In genomic region chr20:33791959-33792597, GRCh38 we compare ENCODE assay signal across 8 cellular contexts. TPM values are rescaled to one million over a fixed set of nuclear protein-coding genes. Genes with fewer than 3 reads are reported as not detected.
DNase-seq lines count a peak whose midpoint lies in the region; ATAC-seq and TF ChIP-seq lines count a peak whose summit lies in the region.

No MANE protein-coding gene starts in this region.

- no peak overlapping the region for H4K91ac ChIP-seq in IMR-90 (ENCODE audit: insufficient read depth, low read depth, low read length)

- H3K4me3 ChIP-seq in IMR-90 (ENCODE audit: insufficient read depth, low read depth, low read length): no peak overlapping the region
- no peak overlapping the region for H3K4me3 ChIP-seq in thyroid gland (replicated peaks in 1 of 3)

- H4K20me1 ChIP-seq in IMR-90 (ENCODE audit: insufficient read depth, low read length): peaks cover 14% of the 10 kb centered on the region; the same call in 1 of the 2 replicates

- H3K4me1 ChIP-seq in IMR-90 (ENCODE audit: control insufficient read depth, insufficient read depth, low read length) (peaks cover 10% of the 10 kb centered on the region), thyroid gland (peaks cover 26 to 33% of the 10 kb centered on the region in 2 donors)

- H2BK20ac ChIP-seq in IMR-90 (ENCODE audit: low read depth, low read length): no peak overlapping the region

- H3K9ac ChIP-seq in IMR-90 (ENCODE audit: low read depth, low read length): no peak overlapping the region

- no peak overlapping the region for H2BK120ac ChIP-seq in IMR-90 (ENCODE audit: low read depth, low read length)

- peaks cover 1% of the 10 kb centered on the region; the same call in 1 of the 2 replicates for H3K36me3 ChIP-seq in IMR-90 (ENCODE audit: control insufficient read depth, insufficient read depth, low read length)
- H3K36me3 ChIP-seq in thyroid gland: no peaks in the 10 kb centered on the region

- in situ Hi-C loops in IMR-90 (cut with MboI; ENCODE audit: low sequenced_read_pairs): no loop called here

- peak; percentile 66 for TF ChIP-seq CTCF in IMR-90 (conservative IDR thresholded peaks at IDR 0.05; ENCODE audit: low read depth, low read length)
- peak; percentile 61 to 70 (median 69) for TF ChIP-seq CTCF in thyroid gland (IDR thresholded peaks at IDR 0.05)

- dilution Hi-C loops in IMR-90 (cut with HindIII; ENCODE audit: low sequenced_read_pairs, unreplicated experiment): no loop called here

- H3K14ac ChIP-seq in IMR-90 (replicated peaks; ENCODE audit: low read depth, low read length): no peak overlapping the region

- WGBS in IMR-90 (ENCODE audit: extremely low coverage in 2 of 2, insufficient read length in 1 of 2), 2 experiments: 78% methylated on average over 5 of the region's 13 CpGs; no CpG with 5 or more reads in 1 of the 2 experiments
- 64 to 70% methylated on average over 8 to 13 of the region's 13 CpGs for WGBS in thyroid gland, 2 donors

- H4K8ac ChIP-seq in IMR-90 (ENCODE audit: low read depth in 2 of 2, low read length in 2 of 2): no peak overlapping the region

- H3K9me3 ChIP-seq in IMR-90 (ENCODE audit: control insufficient read depth, insufficient read depth, low read length) (no peaks in the 10 kb centered on the region), thyroid gland (no peaks in the 10 kb centered on the region)

- intact Hi-C loops in IMR-90 (cut with micrococcal nuclease) (loop anchor here (1.0 to 2.0 kb wide), 2 partner anchors 277 to 337 kb away; no protein-coding TSS in a partner anchor), thyroid gland (cut with DNase I) (no loop called here)

- TF ChIP-seq POLR2A in IMR-90 (IDR thresholded peaks at IDR 0.05; ENCODE audit: low read depth, low read length) (no peak), thyroid gland (IDR thresholded peaks at IDR 0.05) (no peak)

- H3K23ac ChIP-seq in IMR-90 (ENCODE audit: low read depth, low read length): no peak overlapping the region

- ATAC-seq in IMR-90 (ENCODE audit: low read depth) (peak; percentile 60), HG02840 (IDR thresholded peaks at IDR 0.05; ENCODE audit: low FRiP score, unreplicated experiment) (no peak)

- H3K9me1 ChIP-seq in IMR-90 (ENCODE audit: insufficient read depth, low read length): no peaks in the 10 kb centered on the region

- no peak overlapping the region for H2AK9ac ChIP-seq in IMR-90 (replicated peaks; ENCODE audit: low read depth, low read length, poor library complexity)

- H2BK15ac ChIP-seq in IMR-90 (ENCODE audit: low read depth, low read length): no peak overlapping the region

- BruUV-seq in IMR-90 (replicated peaks; lab: Mats Ljungman, UMichigan): no TSS peak

- H3K56ac ChIP-seq in IMR-90 (ENCODE audit: extremely low read depth, insufficient read depth, low read length): no peak overlapping the region

- H3K27me3 ChIP-seq in IMR-90 (ENCODE audit: control insufficient read depth, insufficient read depth, low read length): no peaks in the 10 kb centered on the region
- no peaks in the 10 kb centered on the region for H3K27me3 ChIP-seq in thyroid gland

- H3K27ac ChIP-seq in IMR-90 (ENCODE audit: insufficient read depth, low read length) (no peak overlapping the region), thyroid gland (no peak overlapping the region)

- H3K4me2 ChIP-seq in IMR-90 (ENCODE audit: low read depth, low read length): no peak overlapping the region

- POLR2A ChIA-PET in IMR-90 (lab: Charles Lee; ENCODE audit: unreplicated experiment): interaction anchor here (0.6 kb wide), 1 partner anchor 21 kb away, joined by 3 read pairs; no protein-coding TSS in a partner anchor

- no peak overlapping the region for H3K18ac ChIP-seq in IMR-90 (ENCODE audit: low read depth, low read length)

- H2BK5ac ChIP-seq in IMR-90 (ENCODE audit: low read depth, low read length, poor library complexity, severe bottlenecking): no peak overlapping the region

- H3K4ac ChIP-seq in IMR-90 (ENCODE audit: low read depth, low read length): no peak overlapping the region

- H3K79me1 ChIP-seq in IMR-90 (ENCODE audit: low read depth in 1 of 2, low read length in 2 of 2): no peaks in the 10 kb centered on the region; a peak in 1 of 4 replicates

- CTCF ChIA-PET in IMR-90 (lab: Yijun Ruan, JAX): interaction anchor here (0.8 to 1.7 kb wide), 4 partner anchors 10 to 43 kb away, joined by 3 to 7 read pairs (median 4); partner anchors contain the start of gene CHMP4B

- peak overlapping the region; percentile 17; the same call in 1 of the 2 replicates for H2AK5ac ChIP-seq in IMR-90 (ENCODE audit: low read depth, low read length)

- H2AFZ ChIP-seq in IMR-90 (replicated peaks; ENCODE audit: low read length, poor library complexity): no peak overlapping the region

- DNase-seq in CD1c-positive myeloid dendritic cell (ENCODE audit: extremely low spot score) (peak; percentile 30), IMR-90 (peak; percentile 37), myocyte (ENCODE audit: low read depth) (peak; percentile 32), thyroid gland (peak; percentile 30 to 31), GM19240 (ENCODE audit: insufficient read length, low spot score) (no peak)
- peak; percentile 49 for DNase-seq in activated CD4-positive, alpha-beta T cell treated with anti-CD3 and anti-CD28 coated beads, Interleukin-2, amount 50 U/mL, for 1 hour
- DNase-seq in effector CD4-positive, alpha-beta T cell: peak; percentile 34

- H4K5ac ChIP-seq in IMR-90 (ENCODE audit: low read depth, low read length): no peak overlapping the region

- TF ChIP-seq RAD21 in IMR-90 (IDR thresholded peaks at IDR 0.05; ENCODE audit: low read length): peak; percentile 68

TF ChIP-seq in IMR-90, 13 proteins besides CTCF, POLR2A, EP300 and RAD21:
- TF ChIP-seq MAFK (IDR thresholded peaks at IDR 0.05; ENCODE audit: low read depth, low read length): no peak
- TF ChIP-seq SMC3 (IDR thresholded peaks at IDR 0.05; ENCODE audit: low read depth, low read length): peak; percentile 37
- no peak for TF ChIP-seq RFX5 (IDR thresholded peaks at IDR 0.05; ENCODE audit: low read depth, low read length)
- TF ChIP-seq ELK1 (IDR thresholded peaks at IDR 0.05; ENCODE audit: borderline replicate concordance, low read depth, low read length): no peak
- no peak for TF ChIP-seq BHLHE40 (IDR thresholded peaks at IDR 0.05; ENCODE audit: low read depth, low read length)
TF ChIP-seq in IMR-90: peak in this region for 1.

RNA-seq across cellular contexts. Expression of gene CHMP4B, which starts 19.1 kb away (rescaled TPM):
- total RNA-seq in IMR-90 (2012; rRNA removed) (30.3 and 40.5 TPM in 2 replicates), myocyte (78.0 and 88.5 TPM in 2 replicates), thyroid gland (10 to 100 TPM; 70.3 to 93.5 (median 85.7) TPM)
- 84.7 and 94.8 TPM in 2 replicates for polyA plus RNA-seq in IMR-90 (2012; rRNA removed)
- polyA plus RNA-seq in IMR-90 (2012; cell fraction: cytosol; rRNA removed): 61.9 and 77.0 TPM in 2 replicates
- polyA plus RNA-seq in IMR-90 (2012; cell fraction: nucleus; rRNA removed; ENCODE audit: low replicate concordance): 11.4 and 40.7 TPM in 2 replicates
- polyA plus RNA-seq in myocyte (2012): 166 TPM
